Comparison of ENCODE assay signal across 12 cellular contexts in the genomic region with DNA sequence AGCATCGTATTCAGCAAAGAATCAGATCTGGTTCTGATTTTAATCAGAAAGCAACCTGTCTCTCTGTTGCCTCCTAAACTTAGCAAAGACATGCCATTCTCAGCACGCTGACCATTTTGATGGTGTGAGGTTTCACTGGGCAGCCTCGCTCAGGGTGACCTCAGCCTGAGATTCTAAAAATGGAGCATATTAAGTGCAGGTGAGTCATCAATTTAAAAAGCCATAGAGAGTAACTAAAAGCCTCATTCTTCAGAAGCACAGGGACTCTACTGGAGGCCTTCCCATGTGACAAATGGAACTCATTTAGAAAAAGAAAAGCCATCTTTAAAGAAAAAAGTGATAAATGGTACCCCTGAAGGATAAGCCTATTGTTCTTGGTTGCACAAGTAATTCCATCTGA.
DNase-seq lines count a peak whose midpoint lies in the region; ATAC-seq and TF ChIP-seq lines count a peak whose summit lies in the region.
"Had no signal": no experiment of that assay in that cellular context is flagged by ENCODE, and none has a peak within 500 bp of the region (broad histone marks: within the 10 kb centered on the region; RNA-seq: fewer than 3 reads in every experiment).

No MANE protein-coding gene starts in this region.

- H3K27me3 ChIP-seq in RWPE2 (ENCODE audit: insufficient read depth, poor library complexity, severe bottlenecking) (no peaks in the 10 kb centered on the region), skeletal muscle tissue (ENCODE audit: control insufficient read depth in 3 of 3, insufficient read depth in 3 of 3, low read length in 3 of 3) (no peaks in the 10 kb centered on the region)

- CTCF ChIA-PET in activated CD4-positive, alpha-beta T cell treated with anti-CD3 and anti-CD28 coated beads, Interleukin-2, amount 10 ng/mL, durations not matched to agents 7 days and 5 days (lab: Charles Lee) = no interaction called here

- H3K9ac ChIP-seq in skeletal muscle tissue (ENCODE audit: low read depth in 1 of 3, low read length in 3 of 3) = peak overlapping the region; percentile 10 to 69 (median 56)

- H3K9me3 Mint-ChIP-seq in activated CD4-positive, alpha-beta T cell treated with anti-CD3 and anti-CD28 coated beads, Interleukin-2, amount 10 ng/mL, durations not matched to agents 7 days and 5 days = no peaks in the 10 kb centered on the region
- H3K9me3 Mint-ChIP-seq: endodermal cell had no signal

- H3K27ac ChIP-seq in RWPE2 (ENCODE audit: poor library complexity, severe bottlenecking) (no peak overlapping the region), skeletal muscle tissue (ENCODE audit: low read depth, low read length) (peak overlapping the region; percentile 71)

- no peaks in the 10 kb centered on the region for H3K36me3 Mint-ChIP-seq in activated CD4-positive, alpha-beta T cell treated with anti-CD3 and anti-CD28 coated beads, Interleukin-2, amount 10 ng/mL, durations not matched to agents 7 days and 5 days (ENCODE audit: low read depth)

- H3K4me3 Mint-ChIP-seq in activated CD4-positive, alpha-beta T cell treated with anti-CD3 and anti-CD28 coated beads, Interleukin-2, amount 10 ng/mL, durations not matched to agents 7 days and 5 days = no peak overlapping the region
- H3K4me3 Mint-ChIP-seq: endodermal cell had no signal

- no peak for DNase-seq in RWPE2 (ENCODE audit: low spot score)
- DNase-seq in glomerular visceral epithelial cell (ENCODE audit: extremely low spot score) = peak; percentile 78
- DNase-seq in germinal center (ENCODE audit: low spot score) = no peak
- no peak for DNase-seq in NCI-H774 (lab: John Stamatoyannopoulos, UW)
- no peak for DNase-seq in activated CD4-positive, alpha-beta T cell treated with anti-CD3 and anti-CD28 coated beads, Interleukin-2, amount 10 ng/mL, durations not matched to agents 7 days and 5 days
- DNase-seq: DND-41; endodermal cell; NCI-H1694 treated with DMSO at 0.1 percent for 48 hours; stimulated activated CD4-positive, alpha-beta T cell treated with anti-CD3 and anti-CD28 coated beads, Interleukin-2, amount 100 ng/mL, for 24 hours had no signal

- TF ChIP-seq CTCF in RWPE2 (IDR thresholded peaks at IDR 0.05; ENCODE audit: poor library complexity, severe bottlenecking) = no peak

- H3K36me3 ChIP-seq in RWPE2 (ENCODE audit: low read depth) (no peaks in the 10 kb centered on the region), skeletal muscle tissue (ENCODE audit: control insufficient read depth in 3 of 3, insufficient read depth in 3 of 3, low read length in 3 of 3) (no peaks in the 10 kb centered on the region)

- no peaks in the 10 kb centered on the region for H3K9me3 ChIP-seq in RWPE2 (ENCODE audit: severe bottlenecking)
- no peaks in the 10 kb centered on the region for H3K9me3 ChIP-seq in skeletal muscle tissue (ENCODE audit: control insufficient read depth in 3 of 3, low read length in 3 of 3)

- H3K4me1 ChIP-seq in RWPE2 (ENCODE audit: insufficient read depth, poor library complexity, severe bottlenecking) (no peaks in the 10 kb centered on the region), skeletal muscle tissue (ENCODE audit: control insufficient read depth in 3 of 3, insufficient read depth in 3 of 3, low read length in 3 of 3) (peaks cover 26 to 45% (median 31%) of the 10 kb centered on the region in 3 donors)

- H3K27ac Mint-ChIP-seq in activated CD4-positive, alpha-beta T cell treated with anti-CD3 and anti-CD28 coated beads, Interleukin-2, amount 10 ng/mL, durations not matched to agents 7 days and 5 days = no peak overlapping the region
- H3K27ac Mint-ChIP-seq: endodermal cell had no signal

- POLR2A ChIA-PET in activated CD4-positive, alpha-beta T cell treated with anti-CD3 and anti-CD28 coated beads, Interleukin-2, amount 10 ng/mL, durations not matched to agents 7 days and 5 days (lab: Charles Lee) = no interaction called here

- no peaks in the 10 kb centered on the region for H3K4me1 Mint-ChIP-seq in activated CD4-positive, alpha-beta T cell treated with anti-CD3 and anti-CD28 coated beads, Interleukin-2, amount 10 ng/mL, durations not matched to agents 7 days and 5 days

- ATAC-seq in GM18520 (IDR thresholded peaks at IDR 0.05; ENCODE audit: unreplicated experiment) = peak; percentile 72
- peak; percentile 58 for ATAC-seq in RWPE2 (ENCODE audit: low read depth)
- no peak for ATAC-seq in GM18517 (IDR thresholded peaks at IDR 0.05; ENCODE audit: unreplicated experiment)

- H3K4me3 ChIP-seq in RWPE2 (ENCODE audit: severe bottlenecking) (no peak overlapping the region), skeletal muscle tissue (ENCODE audit: low read length in 3 of 3) (peak overlapping the region; percentile 6 to 52 (median 30))

- H3K27me3 Mint-ChIP-seq in activated CD4-positive, alpha-beta T cell treated with anti-CD3 and anti-CD28 coated beads, Interleukin-2, amount 10 ng/mL, durations not matched to agents 7 days and 5 days = peaks cover 14% of the 10 kb centered on the region
